Comparison of ENCODE assay signal across 1 cellular context in the genomic region with DNA sequence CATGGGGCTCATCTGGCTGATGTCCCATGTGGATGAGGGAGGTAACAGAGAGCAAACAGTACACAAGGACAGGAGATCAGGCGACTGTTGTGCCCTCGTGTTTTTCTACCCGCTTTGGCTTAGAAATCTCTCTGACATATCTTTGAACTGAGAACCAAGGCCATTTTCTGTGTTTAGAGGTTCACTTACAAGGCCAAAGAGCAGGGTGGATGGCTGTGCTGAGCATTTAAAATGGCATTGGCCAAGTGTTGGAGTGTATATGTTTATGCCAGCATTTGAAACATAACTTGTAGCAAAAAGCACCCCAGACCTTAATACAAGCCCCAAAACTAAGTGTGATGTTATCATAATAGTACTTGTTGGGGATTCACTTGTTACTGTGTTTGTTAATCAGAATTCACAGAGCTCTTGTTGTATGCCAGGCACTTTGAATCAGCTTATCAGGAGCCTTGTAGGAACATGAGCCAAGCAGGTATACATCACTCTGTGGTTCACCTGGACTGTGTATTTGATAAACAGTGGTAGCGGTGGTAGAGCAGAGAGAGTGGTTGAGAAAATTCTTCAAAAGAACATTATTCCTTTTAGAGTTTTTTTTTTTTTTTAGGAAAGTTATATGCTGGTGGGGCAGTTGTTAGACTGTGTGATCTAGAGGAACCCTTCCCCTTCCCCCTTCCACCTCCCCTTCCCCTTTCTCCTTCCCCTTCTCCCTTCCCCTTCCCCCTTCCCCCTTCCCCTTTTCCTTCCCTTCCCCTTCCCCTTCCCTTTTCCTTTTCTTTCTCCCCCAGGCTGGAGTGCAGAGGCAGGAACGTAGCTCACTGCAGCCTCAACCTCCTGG.
A peak's percentile ranks its signal among the peaks of the same experiment; 100 is the strongest.
TF ChIP-seq lines count a peak whose summit lies in the region.

No MANE protein-coding gene starts in this region.

TF ChIP-seq in liver, 16 proteins besides CTCF, POLR2A, EP300 and RAD21 (continued from another document):
- TF ChIP-seq, protein P1, sequence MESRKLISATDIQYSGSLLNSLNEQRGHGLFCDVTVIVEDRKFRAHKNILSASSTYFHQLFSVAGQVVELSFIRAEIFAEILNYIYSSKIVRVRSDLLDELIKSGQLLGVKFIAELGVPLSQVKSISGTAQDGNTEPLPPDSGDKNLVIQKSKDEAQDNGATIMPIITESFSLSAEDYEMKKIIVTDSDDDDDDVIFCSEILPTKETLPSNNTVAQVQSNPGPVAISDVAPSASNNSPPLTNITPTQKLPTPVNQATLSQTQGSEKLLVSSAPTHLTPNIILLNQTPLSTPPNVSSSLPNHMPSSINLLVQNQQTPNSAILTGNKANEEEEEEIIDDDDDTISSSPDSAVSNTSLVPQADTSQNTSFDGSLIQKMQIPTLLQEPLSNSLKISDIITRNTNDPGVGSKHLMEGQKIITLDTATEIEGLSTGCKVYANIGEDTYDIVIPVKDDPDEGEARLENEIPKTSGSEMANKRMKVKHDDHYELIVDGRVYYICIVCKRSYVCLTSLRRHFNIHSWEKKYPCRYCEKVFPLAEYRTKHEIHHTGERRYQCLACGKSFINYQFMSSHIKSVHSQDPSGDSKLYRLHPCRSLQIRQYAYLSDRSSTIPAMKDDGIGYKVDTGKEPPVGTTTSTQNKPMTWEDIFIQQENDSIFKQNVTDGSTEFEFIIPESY (IDR thresholded peaks at IDR 0.05) = peak; percentile 83
- TF ChIP-seq NR2F2 (IDR thresholded peaks at IDR 0.05) = no peak
